In the genomic region with DNA sequence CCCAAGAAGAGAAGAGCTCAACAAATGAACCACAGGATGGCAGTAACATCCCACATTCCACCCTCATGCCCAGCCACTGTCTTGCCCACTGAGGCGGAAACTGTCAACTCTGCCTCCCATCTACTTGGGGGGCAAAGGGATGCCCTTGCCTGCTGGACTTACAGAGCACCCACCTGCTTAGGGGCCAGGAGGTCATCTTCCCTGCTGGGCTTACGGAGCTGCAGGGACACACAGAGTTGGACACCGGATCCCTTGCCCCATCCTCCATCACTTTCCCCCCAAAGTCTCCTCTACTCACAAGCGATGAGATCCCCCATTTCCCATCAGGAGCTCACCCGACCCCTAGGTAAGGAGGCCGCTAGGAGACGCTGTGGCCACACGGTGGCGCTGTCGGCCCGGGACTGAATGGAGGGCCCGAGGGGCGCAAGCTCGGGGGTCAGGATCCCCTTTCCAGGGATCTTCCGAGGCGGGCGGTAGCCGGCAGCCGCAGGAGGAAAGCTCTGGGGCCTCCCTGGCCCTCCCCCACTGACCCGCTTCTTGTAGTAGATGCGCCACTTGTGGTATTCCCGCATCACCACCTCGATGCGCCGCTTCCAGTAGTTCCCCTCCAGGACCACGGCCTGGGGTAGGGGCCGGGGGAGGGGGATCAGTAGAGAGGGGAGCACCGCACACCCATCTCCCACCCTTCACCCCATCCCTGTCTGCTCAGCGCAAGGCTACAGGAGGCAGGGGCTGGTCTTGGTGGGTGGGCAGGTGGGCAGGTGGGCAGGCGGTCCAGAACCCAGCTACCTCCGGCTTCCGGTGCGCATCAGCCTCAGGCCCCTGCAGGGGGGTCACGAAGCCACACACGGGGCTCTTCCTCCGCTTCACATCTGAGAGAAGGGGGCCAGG, we compare ENCODE assay signal across 8 cellular contexts. TPM values are rescaled to one million over a fixed set of nuclear protein-coding genes. Genes with fewer than 3 reads are reported as not detected.
DNase-seq lines count a peak whose midpoint lies in the region; ATAC-seq and TF ChIP-seq lines count a peak whose summit lies in the region.

No MANE protein-coding gene starts in this region.

- H4K20me1 ChIP-seq in SK-N-SH (ENCODE audit: insufficient read depth) (no peaks in the 10 kb centered on the region), smooth muscle cell (ENCODE audit: low read depth) (no peaks in the 10 kb centered on the region)

- H3F3A ChIP-seq in SK-N-SH (replicated peaks; ENCODE audit: insufficient read depth) (peaks cover 6% of the 10 kb centered on the region), smooth muscle cell (ENCODE audit: low read depth) (no peaks in the 10 kb centered on the region)

- no peaks in the 10 kb centered on the region for H3K36me3 Mint-ChIP-seq in CD4-positive, alpha-beta memory T cell
- H3K36me3 Mint-ChIP-seq in activated naive CD4-positive, alpha-beta T cell treated with anti-CD3 and anti-CD28 coated beads, Interleukin-2, amount 50 U/mL, for 72 hours, result no peaks in the 10 kb centered on the region

- POLR2A ChIA-PET in CD4-positive, alpha-beta memory T cell (lab: Charles Lee; ENCODE audit: partially characterized antibody), result interaction anchor here (1.0 to 2.0 kb wide), 4 partner anchors 29 to 132 kb away, joined by 3 to 9 read pairs (median 7); partner anchors contain the start of genes ABHD11 and TBL2
- POLR2A ChIA-PET in SK-N-SH (lab: Yijun Ruan, JAX), result interaction anchor here (0.9 to 1.5 kb wide), 4 partner anchors 28 to 128 kb away, joined by 3 to 4 read pairs (median 3); partner anchors contain the start of genes TBL2 and VPS37D

- H3K9me3 ChIP-seq in CD4-positive, alpha-beta memory T cell (ENCODE audit: control insufficient read depth in 1 of 2, low read length in 2 of 2), result no peaks in the 10 kb centered on the region
- no peaks in the 10 kb centered on the region for H3K9me3 ChIP-seq in SK-N-SH
- H3K9me3 ChIP-seq in right atrium auricular region, result no peaks in the 10 kb centered on the region
- no peaks in the 10 kb centered on the region for H3K9me3 ChIP-seq in smooth muscle cell (replicated peaks; ENCODE audit: low read depth)

- no peak overlapping the region for H3K4me3 Mint-ChIP-seq in CD4-positive, alpha-beta memory T cell

- no peaks in the 10 kb centered on the region for H3K9me2 ChIP-seq in SK-N-SH

- H3K79me2 ChIP-seq in SK-N-SH (ENCODE audit: insufficient read depth), result no peaks in the 10 kb centered on the region
- no peaks in the 10 kb centered on the region for H3K79me2 ChIP-seq in smooth muscle cell (ENCODE audit: low read depth)

- 0 out of 2 replicates have a peak overlapping the region, but pooled peaks have one; percentile 31 for H2AFZ ChIP-seq in SK-N-SH (ENCODE audit: low read depth)
- H2AFZ ChIP-seq in smooth muscle cell (ENCODE audit: low read depth), result no peak overlapping the region

- no peaks in the 10 kb centered on the region for H3K9me3 Mint-ChIP-seq in CD4-positive, alpha-beta memory T cell
- no peaks in the 10 kb centered on the region for H3K9me3 Mint-ChIP-seq in activated naive CD4-positive, alpha-beta T cell treated with anti-CD3 and anti-CD28 coated beads, Interleukin-2, amount 50 U/mL, for 72 hours

- peaks cover 6% of the 10 kb centered on the region for H3K4me1 ChIP-seq in CD4-positive, alpha-beta memory T cell (ENCODE audit: insufficient read depth, low read length)
- H3K4me1 ChIP-seq in SK-N-SH (ENCODE audit: control insufficient read depth in 1 of 2, insufficient read depth in 2 of 2, low read depth in 1 of 2, low read length in 1 of 2) (no peaks in the 10 kb centered on the region; a peak in 1 of 4 replicates), right atrium auricular region (peaks cover 0 to 8% of the 10 kb centered on the region in 2 donors), smooth muscle cell (ENCODE audit: low read depth) (no peaks in the 10 kb centered on the region)

- H3K4me3 ChIP-seq in CD4-positive, alpha-beta memory T cell (ENCODE audit: low read length in 2 of 2), result no peak overlapping the region
- H3K4me3 ChIP-seq in SK-N-SH (ENCODE audit: low read depth in 2 of 2, low read length in 1 of 2), result peak overlapping the region; percentile 13 to 57; a peak in 2 of 4 replicates
- no peak overlapping the region for H3K4me3 ChIP-seq in right atrium auricular region
- no peak overlapping the region for H3K4me3 ChIP-seq in smooth muscle cell

- H3K27me3 ChIP-seq in CD4-positive, alpha-beta memory T cell (ENCODE audit: insufficient read depth, low read length), result no peaks in the 10 kb centered on the region
- H3K27me3 ChIP-seq in SK-N-SH (ENCODE audit: insufficient read depth) (peaks cover 13% of the 10 kb centered on the region), right atrium auricular region (no peaks in the 10 kb centered on the region), smooth muscle cell (ENCODE audit: low read depth) (no peaks in the 10 kb centered on the region)

- H3K9ac ChIP-seq in SK-N-SH, result no peak overlapping the region
- no peak overlapping the region for H3K9ac ChIP-seq in smooth muscle cell (ENCODE audit: low read depth)

- H3K4me2 ChIP-seq in SK-N-SH (peak overlapping the region; percentile 86), smooth muscle cell (peak overlapping the region; percentile 76)

- no peak for TF ChIP-seq EP300 in SK-N-SH (IDR thresholded peaks at IDR 0.05; ENCODE audit: borderline replicate concordance in 1 of 2, low read depth in 1 of 2, low read length in 1 of 2)

- peak; percentile 73 to 88 for ATAC-seq in activated naive CD4-positive, alpha-beta T cell treated with anti-CD3 and anti-CD28 coated beads, Interleukin-2, amount 50 U/mL, for 72 hours
- ATAC-seq in HG03196 (IDR thresholded peaks at IDR 0.05; ENCODE audit: unreplicated experiment) (no peak), GM21390 (IDR thresholded peaks at IDR 0.05; ENCODE audit: unreplicated experiment) (no peak)

- H3K36me3 ChIP-seq in CD4-positive, alpha-beta memory T cell (ENCODE audit: insufficient read depth, low read length), result no peaks in the 10 kb centered on the region
- H3K36me3 ChIP-seq in SK-N-SH (replicated peaks in 1 of 2; ENCODE audit: control insufficient read depth in 1 of 2, insufficient read depth in 2 of 2, low read length in 1 of 2) (no peaks in the 10 kb centered on the region), right atrium auricular region (no peaks in the 10 kb centered on the region), smooth muscle cell (ENCODE audit: low read depth) (no peaks in the 10 kb centered on the region)

- CTCF ChIA-PET in CD4-positive, alpha-beta memory T cell (lab: Charles Lee; ENCODE audit: partially characterized antibody), result interaction anchor here (0.6 to 9.7 kb wide), 32 partner anchors 8 to 250 kb away, joined by 3 to 142 read pairs (median 6); partner anchors contain the start of genes ABHD11 and MLXIPL
- CTCF ChIA-PET in SK-N-SH (lab: Yijun Ruan, JAX), result interaction anchor here (0.6 to 16.3 kb wide), 72 partner anchors 12 to 774 kb away, joined by 3 to 326 read pairs (median 6); partner anchors contain the start of genes ABHD11, BAZ1B, BUD23 and DNAJC30

- TF ChIP-seq CTCF in SK-N-SH (IDR thresholded peaks at IDR 0.05) (peak; percentile 100), right atrium auricular region (IDR thresholded peaks at IDR 0.05) (peak; percentile 91 to 98), smooth muscle cell (IDR thresholded peaks at IDR 0.05; ENCODE audit: borderline replicate concordance, insufficient read depth, poor library complexity, severe bottlenecking) (peak; percentile 97)

- H3K4me1 Mint-ChIP-seq in CD4-positive, alpha-beta memory T cell, result no peaks in the 10 kb centered on the region

- H3K27me3 Mint-ChIP-seq in CD4-positive, alpha-beta memory T cell, result peaks cover 0 to 14% of the 10 kb centered on the region in 2 donors

- intact Hi-C loops in CD4-positive, alpha-beta memory T cell (cut with micrococcal nuclease), result loop anchor here (1.0 to 2.0 kb wide), 2 partner anchors 60 to 128 kb away; partner anchors contain the start of gene VPS37D

- peak; percentile 91 for TF ChIP-seq RAD21 in SK-N-SH (IDR thresholded peaks at IDR 0.05; ENCODE audit: low read length)

- H3K27ac ChIP-seq in CD4-positive, alpha-beta memory T cell (ENCODE audit: low read depth, low read length), result no peak overlapping the region
- H3K27ac ChIP-seq in SK-N-SH (ENCODE audit: low read depth in 2 of 2, low read length in 1 of 2), result no peak overlapping the region
- H3K27ac ChIP-seq in right atrium auricular region, result no peak overlapping the region
- no peak overlapping the region for H3K27ac ChIP-seq in smooth muscle cell (ENCODE audit: low read depth)

- 17% methylated on average over 32 of the region's 36 CpGs for WGBS in SK-N-SH (ENCODE audit: low lambda C conversion rate)
- WGBS in smooth muscle cell (ENCODE audit: low lambda C conversion rate), result 20% methylated on average over 27 of the region's 36 CpGs

- peak; percentile 56 to 62 (median 59) for DNase-seq in CD4-positive, alpha-beta memory T cell
- DNase-seq in HK-2 (ENCODE audit: unreplicated experiment) (peak; percentile 56), SK-N-SH (peak; percentile 98), right atrium auricular region (ENCODE audit: low spot score) (no peak), smooth muscle cell (lab: John Stamatoyannopoulos, UW; ENCODE audit: unreplicated experiment) (peak; percentile 20)
- peak in 1 of 2 donors; percentile 82 for DNase-seq in activated naive CD4-positive, alpha-beta T cell treated with anti-CD3 and anti-CD28 coated beads, Interleukin-2, amount 50 U/mL, for 72 hours (ENCODE audit: low spot score in 2 of 2)

- peak overlapping the region in 1 of 7 donors; percentile 19 for H3K27ac Mint-ChIP-seq in CD4-positive, alpha-beta memory T cell
- no peak overlapping the region for H3K27ac Mint-ChIP-seq in activated naive CD4-positive, alpha-beta T cell treated with anti-CD3 and anti-CD28 coated beads, Interleukin-2, amount 50 U/mL, for 72 hours

RNA-seq across cellular contexts. Expression of gene MLXIPL, which starts 17.3 kb away (rescaled TPM):
- total RNA-seq in CD4-positive, alpha-beta memory T cell, result not detected
- not detected for polyA plus RNA-seq in CD4-positive, alpha-beta memory T cell
- polyA plus RNA-seq in SK-N-SH (2012; rRNA removed) (0.21 and 0.32 TPM in 2 replicates), smooth muscle cell (0.32 TPM in 1 of 2 replicates, not detected in the other)
- 0.03 and 0.05 TPM in 2 replicates for polyA plus RNA-seq in SK-N-SH (2012; cell fraction: cytosol; rRNA removed)
- polyA plus RNA-seq in SK-N-SH (2012; cell fraction: nucleus; rRNA removed), result 1.3 and 1.8 TPM in 2 replicates
- total RNA-seq in activated naive CD4-positive, alpha-beta T cell treated with anti-CD3 and anti-CD28 coated beads, Interleukin-2, amount 50 U/mL, for 72 hours, result not detected
- total RNA-seq in right atrium auricular region (1 to 10 TPM in 1 of 2 donors, under 1 TPM in 1; 0.41 to 1.3 TPM), smooth muscle cell (not detected in 2 replicates)

RNA-seq across cellular contexts. Expression of gene TBL2, which starts 28.7 kb away (rescaled TPM):
- total RNA-seq in CD4-positive, alpha-beta memory T cell, result 10 to 100 TPM; 45.4 to 47.5 TPM
- 10 to 100 TPM; 15.6 to 20.5 TPM for polyA plus RNA-seq in CD4-positive, alpha-beta memory T cell
- polyA plus RNA-seq in SK-N-SH (2012; rRNA removed) (45.5 and 63.6 TPM in 2 replicates), smooth muscle cell (57.7 and 67.6 TPM in 2 replicates)
- polyA plus RNA-seq in SK-N-SH (2012; cell fraction: cytosol; rRNA removed), result 21.7 and 40.1 TPM in 2 replicates
- polyA plus RNA-seq in SK-N-SH (2012; cell fraction: nucleus; rRNA removed), result 59.0 and 76.7 TPM in 2 replicates
- total RNA-seq in activated naive CD4-positive, alpha-beta T cell treated with anti-CD3 and anti-CD28 coated beads, Interleukin-2, amount 50 U/mL, for 72 hours, result 10 to 100 TPM; 33.3 to 35.2 TPM
- total RNA-seq in right atrium auricular region (10 to 100 TPM; 20.5 to 28.3 TPM), smooth muscle cell (62.4 and 78.5 TPM in 2 replicates)

RNA-seq across cellular contexts. Expression of gene BCL7B, which starts 49.6 kb away (rescaled TPM):
- total RNA-seq in CD4-positive, alpha-beta memory T cell, result 10 to 100 TPM; 57.0 to 58.0 TPM
- 100 to 1,000 TPM in 1 of 2 donors, 10 to 100 TPM in 1; 84.2 to 112 TPM for polyA plus RNA-seq in CD4-positive, alpha-beta memory T cell
- polyA plus RNA-seq in SK-N-SH (2012; rRNA removed) (107 and 114 TPM in 2 replicates), smooth muscle cell (30.7 and 37.9 TPM in 2 replicates)
- 89.6 and 97.3 TPM in 2 replicates for polyA plus RNA-seq in SK-N-SH (2012; cell fraction: cytosol; rRNA removed)
- 64.0 and 86.4 TPM in 2 replicates for polyA plus RNA-seq in SK-N-SH (2012; cell fraction: nucleus; rRNA removed)
- 10 to 100 TPM; 51.5 to 60.1 TPM for total RNA-seq in activated naive CD4-positive, alpha-beta T cell treated with anti-CD3 and anti-CD28 coated beads, Interleukin-2, amount 50 U/mL, for 72 hours
- total RNA-seq in right atrium auricular region (100 to 1,000 TPM; 108 to 128 TPM), smooth muscle cell (16.0 and 31.9 TPM in 2 replicates)

Comparison
In these comparisons a context has a peak if more than half of its experiments do, and no peak if none do; other contexts are left out.
1. H3K4me3 ChIP-seq: peak in SK-N-SH (2 of 2); none in CD4-positive, alpha-beta memory T cell (0 of 2), right atrium auricular region (0 of 2) and smooth muscle cell (single experiment).
2. ATAC-seq: peak in activated naive CD4-positive, alpha-beta T cell treated with anti-CD3 and anti-CD28 coated beads, Interleukin-2, amount 50 U/mL, for 72 hours (2 of 2); none in HG03196 (single experiment) and GM21390 (single experiment).
3. Peak in every context shown above with its lines, with median percentiles within 50 percentile points of each other: CTCF ChIP-seq.